Comparison of ENCODE assay signal across 1 cellular context in the genomic region with DNA sequence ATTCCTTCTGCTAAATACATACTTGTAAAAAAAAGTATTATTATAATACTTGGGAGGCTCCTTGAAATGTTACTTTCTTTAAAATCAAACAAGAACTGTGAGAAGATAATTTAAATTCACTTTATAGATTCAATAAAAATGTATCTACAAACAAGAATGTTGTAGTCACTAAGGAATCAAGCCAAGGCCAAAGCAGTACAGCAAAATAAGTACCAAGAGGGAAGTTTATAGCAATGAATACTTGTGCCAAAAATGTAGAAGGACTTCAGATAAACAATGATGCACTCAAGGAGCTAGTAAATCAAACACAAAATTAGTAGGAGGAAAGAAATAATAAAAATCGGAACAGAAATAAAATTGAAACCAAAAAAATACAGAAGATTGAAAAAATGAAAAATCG.
TF ChIP-seq lines count a peak whose summit lies in the region.

No MANE protein-coding gene starts in this region.

TF ChIP-seq in IMR-90, 13 proteins besides CTCF, POLR2A, EP300 and RAD21 (continued from another document):
- TF ChIP-seq USF2 (IDR thresholded peaks at IDR 0.05; ENCODE audit: low read depth, low read length) (no peak), CEBPB (IDR thresholded peaks at IDR 0.05; ENCODE audit: low read depth, low read length) (no peak), MAZ (IDR thresholded peaks at IDR 0.05; ENCODE audit: borderline replicate concordance, low read depth, low read length) (no peak), RFX5 (IDR thresholded peaks at IDR 0.05; ENCODE audit: low read depth, low read length) (no peak), NFE2L2 (IDR thresholded peaks at IDR 0.05; ENCODE audit: low read depth, low read length) (no peak), FOS (IDR thresholded peaks at IDR 0.05; ENCODE audit: low read depth, low read length) (no peak), BHLHE40 (IDR thresholded peaks at IDR 0.05; ENCODE audit: low read depth, low read length) (no peak), RCOR1 (IDR thresholded peaks at IDR 0.05; ENCODE audit: insufficient replicate concordance, low read length) (no peak), MXI1 (IDR thresholded peaks at IDR 0.05; ENCODE audit: borderline replicate concordance, low read depth, low read length) (no peak)
